In genomic region chr9:6703898-6704639, GRCh38 we compare ENCODE assay signal across 8 cellular contexts. TPM values are rescaled to one million over a fixed set of nuclear protein-coding genes. Genes with fewer than 3 reads are reported as not detected.
DNase-seq lines count a peak whose midpoint lies in the region; ATAC-seq and TF ChIP-seq lines count a peak whose summit lies in the region.

No MANE protein-coding gene starts in this region.

- no peaks in the 10 kb centered on the region for H3K36me3 ChIP-seq in OCI-LY1 (ENCODE audit: insufficient read depth, low read length)

- ATAC-seq in GM19463 (IDR thresholded peaks at IDR 0.05; ENCODE audit: unreplicated experiment): peak; percentile 86
- peak; percentile 88 to 92 for ATAC-seq in activated T-cell treated with anti-CD3 and anti-CD28 coated beads, Interleukin-2, amount 50 U/mL, for 4 hours
- ATAC-seq in natural killer cell treated with Interleukin-12 subunit alpha and Interleukin-12 subunit beta and Interleukin-15 and Interleukin-18, amount 100 ng/mL, for 72 hours: peak; percentile 92 to 93
- ATAC-seq in stimulated activated naive CD8-positive, alpha-beta T cell treated with anti-CD3 and anti-CD28 coated beads, Interleukin-15, amount 100 ng/mL, for 72 hours: peak; percentile 94

- peak overlapping the region; percentile 73 for H3K4me3 ChIP-seq in OCI-LY1 (ENCODE audit: low read depth, low read length, poor library complexity, severe bottlenecking)

- peaks cover 11% of the 10 kb centered on the region for H3K9me3 ChIP-seq in OCI-LY1 (ENCODE audit: low read length)

- H3K27ac Mint-ChIP-seq in CD14-positive monocyte: peak overlapping the region; percentile 75 to 98 (median 92)
- H3K27ac Mint-ChIP-seq in natural killer cell treated with Interleukin-12 subunit alpha and Interleukin-12 subunit beta and Interleukin-15 and Interleukin-18, amount 100 ng/mL, for 72 hours: peak overlapping the region; percentile 87 to 92
- H3K27ac Mint-ChIP-seq in stimulated activated naive CD8-positive, alpha-beta T cell treated with anti-CD3 and anti-CD28 coated beads, Interleukin-15, amount 100 ng/mL, for 72 hours: peak overlapping the region; percentile 93 to 98

- peak overlapping the region; percentile 47 for H3K27ac ChIP-seq in OCI-LY1 (ENCODE audit: low read depth, low read length, poor library complexity, severe bottlenecking)

- intact Hi-C loops in CD14-positive monocyte (cut with micrococcal nuclease): no loop called here

- peaks cover 0 to 9% (median 3%) of the 10 kb centered on the region in 3 donors for H3K27me3 Mint-ChIP-seq in CD14-positive monocyte (ENCODE audit: low read depth in 3 of 3)
- no peaks in the 10 kb centered on the region for H3K27me3 Mint-ChIP-seq in activated T-cell treated with anti-CD3 and anti-CD28 coated beads, Interleukin-2, amount 50 U/mL, for 4 hours (ENCODE audit: low read depth)
- H3K27me3 Mint-ChIP-seq in natural killer cell treated with Interleukin-12 subunit alpha and Interleukin-12 subunit beta and Interleukin-15 and Interleukin-18, amount 100 ng/mL, for 72 hours: no peaks in the 10 kb centered on the region
- H3K27me3 Mint-ChIP-seq in stimulated activated naive CD8-positive, alpha-beta T cell treated with anti-CD3 and anti-CD28 coated beads, Interleukin-15, amount 100 ng/mL, for 72 hours: no peaks in the 10 kb centered on the region

- peak overlapping the region; percentile 90 for H3K4me2 ChIP-seq in OCI-LY1 (ENCODE audit: low read length)

- H3K79me2 ChIP-seq in OCI-LY1 (ENCODE audit: insufficient read depth, low read length): no peaks in the 10 kb centered on the region

- H3K27me3 ChIP-seq in OCI-LY1 (ENCODE audit: insufficient read depth, low read length): no peaks in the 10 kb centered on the region

- peaks cover 18% of the 10 kb centered on the region for H3K4me1 ChIP-seq in OCI-LY1 (ENCODE audit: insufficient read depth, low read length, severe bottlenecking)

- H3K4me1 Mint-ChIP-seq in CD14-positive monocyte: peaks cover 19% of the 10 kb centered on the region
- peaks cover 19% of the 10 kb centered on the region for H3K4me1 Mint-ChIP-seq in activated T-cell treated with anti-CD3 and anti-CD28 coated beads, Interleukin-2, amount 50 U/mL, for 4 hours (ENCODE audit: low read depth)
- H3K4me1 Mint-ChIP-seq in natural killer cell treated with Interleukin-12 subunit alpha and Interleukin-12 subunit beta and Interleukin-15 and Interleukin-18, amount 100 ng/mL, for 72 hours (ENCODE audit: low read depth in 2 of 2): peaks cover 11 to 13% of the 10 kb centered on the region in 2 donors
- H3K4me1 Mint-ChIP-seq in stimulated activated naive CD8-positive, alpha-beta T cell treated with anti-CD3 and anti-CD28 coated beads, Interleukin-15, amount 100 ng/mL, for 72 hours: peaks cover 12% of the 10 kb centered on the region

- peak overlapping the region; percentile 83 for H3K9ac ChIP-seq in OCI-LY1 (ENCODE audit: low read length)

- H3K9me3 Mint-ChIP-seq in CD14-positive monocyte: peaks cover 0 to 3% (median 0%) of the 10 kb centered on the region in 7 donors
- peaks cover 4% of the 10 kb centered on the region for H3K9me3 Mint-ChIP-seq in activated T-cell treated with anti-CD3 and anti-CD28 coated beads, Interleukin-2, amount 50 U/mL, for 4 hours
- H3K9me3 Mint-ChIP-seq in natural killer cell treated with Interleukin-12 subunit alpha and Interleukin-12 subunit beta and Interleukin-15 and Interleukin-18, amount 100 ng/mL, for 72 hours: no peaks in the 10 kb centered on the region
- peaks cover 5 to 7% of the 10 kb centered on the region in 2 donors for H3K9me3 Mint-ChIP-seq in stimulated activated naive CD8-positive, alpha-beta T cell treated with anti-CD3 and anti-CD28 coated beads, Interleukin-15, amount 100 ng/mL, for 72 hours

- no peaks in the 10 kb centered on the region for H3K9me2 ChIP-seq in OCI-LY1 (ENCODE audit: low read depth, low read length)

- DNase-seq in CD14-positive monocyte (ENCODE audit: low spot score) (peak; percentile 93), HS-5 (ENCODE audit: low read depth) (peak; percentile 33), fibroblast of gingiva (ENCODE audit: low read depth) (peak; percentile 84)
- peak; percentile 83 for DNase-seq in activated T-cell treated with anti-CD3 and anti-CD28 coated beads, Interleukin-2, amount 50 U/mL, for 4 hours
- DNase-seq in natural killer cell treated with Interleukin-12 subunit alpha and Interleukin-12 subunit beta and Interleukin-15 and Interleukin-18, amount 100 ng/mL, for 72 hours (ENCODE audit: low spot score): peak; percentile 89
- DNase-seq in stimulated activated naive CD8-positive, alpha-beta T cell treated with anti-CD3 and anti-CD28 coated beads, Interleukin-15, amount 100 ng/mL, for 72 hours: peak; percentile 85 to 88

- TF ChIP-seq CTCF in CD14-positive monocyte (IDR thresholded peaks at IDR 0.05) (no peak), OCI-LY1 (IDR thresholded peaks at IDR 0.05; ENCODE audit: low read length) (no peak)

- H2AFZ ChIP-seq in OCI-LY1 (ENCODE audit: low read length): peak overlapping the region; percentile 17; the same call in 1 of the 2 replicates

- no peaks in the 10 kb centered on the region for H4K20me1 ChIP-seq in OCI-LY1 (ENCODE audit: insufficient read depth, low read length)

- H3K36me3 Mint-ChIP-seq in CD14-positive monocyte: no peaks in the 10 kb centered on the region
- H3K36me3 Mint-ChIP-seq in activated T-cell treated with anti-CD3 and anti-CD28 coated beads, Interleukin-2, amount 50 U/mL, for 4 hours (ENCODE audit: insufficient read depth): no peaks in the 10 kb centered on the region
- no peaks in the 10 kb centered on the region for H3K36me3 Mint-ChIP-seq in natural killer cell treated with Interleukin-12 subunit alpha and Interleukin-12 subunit beta and Interleukin-15 and Interleukin-18, amount 100 ng/mL, for 72 hours

- no peaks in the 10 kb centered on the region; the same call in 1 of the 2 replicates for H3F3A ChIP-seq in OCI-LY1 (ENCODE audit: insufficient read depth, low read length)

- peak overlapping the region; percentile 98 for H3K4me3 Mint-ChIP-seq in CD14-positive monocyte
- H3K4me3 Mint-ChIP-seq in activated T-cell treated with anti-CD3 and anti-CD28 coated beads, Interleukin-2, amount 50 U/mL, for 4 hours: peak overlapping the region; percentile 95
- H3K4me3 Mint-ChIP-seq in natural killer cell treated with Interleukin-12 subunit alpha and Interleukin-12 subunit beta and Interleukin-15 and Interleukin-18, amount 100 ng/mL, for 72 hours: peak overlapping the region; percentile 93
- H3K4me3 Mint-ChIP-seq in stimulated activated naive CD8-positive, alpha-beta T cell treated with anti-CD3 and anti-CD28 coated beads, Interleukin-15, amount 100 ng/mL, for 72 hours: peak overlapping the region; percentile 90 to 91

RNA-seq across cellular contexts. Expression of gene KDM4C, which starts 53.7 kb away (rescaled TPM):
- 10 to 100 TPM; 15.2 to 17.1 TPM for polyA plus RNA-seq in CD14-positive monocyte
- total RNA-seq in activated T-cell treated with anti-CD3 and anti-CD28 coated beads, Interleukin-2, amount 50 U/mL, for 4 hours: 10 to 100 TPM; 22.9 to 26.5 (median 25.6) TPM
- total RNA-seq in natural killer cell treated with Interleukin-12 subunit alpha and Interleukin-12 subunit beta and Interleukin-15 and Interleukin-18, amount 100 ng/mL, for 72 hours: 10 to 100 TPM; 66.2 to 68.7 TPM

RNA-seq across cellular contexts. Expression of gene GLDC, which starts 58.5 kb away (rescaled TPM):
- polyA plus RNA-seq in CD14-positive monocyte: not detected
- total RNA-seq in activated T-cell treated with anti-CD3 and anti-CD28 coated beads, Interleukin-2, amount 50 U/mL, for 4 hours: 1 to 10 TPM in 2 of 3 donors, under 1 TPM in 1; 0.63 to 3.6 (median 3.5) TPM
- 10 to 100 TPM in 1 of 2 donors, 1 to 10 TPM in 1; 1.4 to 15.2 TPM for total RNA-seq in natural killer cell treated with Interleukin-12 subunit alpha and Interleukin-12 subunit beta and Interleukin-15 and Interleukin-18, amount 100 ng/mL, for 72 hours

Comparison
In these comparisons a context has a peak if more than half of its experiments do, and no peak if none do; other contexts are left out.
1. Peak in every context shown above with its lines: DNase-seq, ATAC-seq, H3K4me3 ChIP-seq and H3K27ac ChIP-seq.
2. DNase-seq: peak in every context shown above with its lines; median percentile 93 in CD14-positive monocyte; 89 in natural killer cell treated with Interleukin-12 subunit alpha and Interleukin-12 subunit beta and Interleukin-15 and Interleukin-18, amount 100 ng/mL, for 72 hours; 86 in stimulated activated naive CD8-positive, alpha-beta T cell treated with anti-CD3 and anti-CD28 coated beads, Interleukin-15, amount 100 ng/mL, for 72 hours; 84 in fibroblast of gingiva; 83 in activated T-cell treated with anti-CD3 and anti-CD28 coated beads, Interleukin-2, amount 50 U/mL, for 4 hours; 33 in HS-5.